Comparison of ENCODE assay signal across 1 cellular context in genomic region chr3:54014067-54014466, GRCh38.
TF ChIP-seq lines count a peak whose summit lies in the region.

No MANE protein-coding gene starts in this region.

TF ChIP-seq in H1, 55 proteins besides CTCF, POLR2A, EP300 and RAD21 (continued from another document):
- TF ChIP-seq TAF7 (optimal IDR thresholded peaks at IDR 0.05; ENCODE audit: borderline replicate concordance, low read depth, low read length) (no peak), PHF8 (conservative IDR thresholded peaks at IDR 0.05; ENCODE audit: low read depth, low read length) (no peak), E2F6 (IDR thresholded peaks at IDR 0.05) (no peak), USF2 (IDR thresholded peaks at IDR 0.05; ENCODE audit: low read length) (no peak), EGR1 (IDR thresholded peaks at IDR 0.05; ENCODE audit: borderline replicate concordance, low read depth, low read length) (no peak), ATF3 (IDR thresholded peaks at IDR 0.05; ENCODE audit: insufficient read depth, low read depth, low read length) (no peak)
